19 cellular contexts compared by ENCODE assay signal in genomic region chr9:135604437-135605237, GRCh38. TPM values are rescaled to one million over a fixed set of nuclear protein-coding genes. Genes with fewer than 3 reads are reported as not detected.
DNase-seq lines count a peak whose midpoint lies in the region; ATAC-seq and TF ChIP-seq lines count a peak whose summit lies in the region.
"Had no signal": no experiment of that assay in that cellular context is flagged by ENCODE, and none has a peak within 500 bp of the region (broad histone marks: within the 10 kb centered on the region; RNA-seq: fewer than 3 reads in every experiment).

No MANE protein-coding gene starts in this region.

- H3K9me3 Mint-ChIP-seq in activated naive CD4-positive, alpha-beta T cell treated with anti-CD3 and anti-CD28 coated beads for 36 hours = no peaks in the 10 kb centered on the region
- no peaks in the 10 kb centered on the region for H3K9me3 Mint-ChIP-seq in stimulated activated naive CD8-positive, alpha-beta T cell treated with anti-CD3 and anti-CD28 coated beads, Interleukin-15, amount 100 ng/mL, for 72 hours
- H3K9me3 Mint-ChIP-seq: neural crest cell had no signal

- no peaks in the 10 kb centered on the region for H3K9me3 ChIP-seq in Peyer's patch
- no peaks in the 10 kb centered on the region for H3K9me3 ChIP-seq in right lobe of liver
- no peaks in the 10 kb centered on the region for H3K9me3 ChIP-seq in testis
- H3K9me3 ChIP-seq: HAP-1 had no signal

- H3K27me3 ChIP-seq in Peyer's patch (no peaks in the 10 kb centered on the region), right lobe of liver (no peaks in the 10 kb centered on the region), testis (no peaks in the 10 kb centered on the region)
- H3K27me3 ChIP-seq: hepatocyte had no signal

- CTCF ChIA-PET in activated naive CD4-positive, alpha-beta T cell treated with anti-CD3 and anti-CD28 coated beads for 36 hours (lab: Charles Lee) = no interaction called here

- H3K36me3 Mint-ChIP-seq in activated naive CD4-positive, alpha-beta T cell treated with anti-CD3 and anti-CD28 coated beads for 36 hours (ENCODE audit: low read depth) = no peaks in the 10 kb centered on the region

- H3K4me1 Mint-ChIP-seq in activated naive CD4-positive, alpha-beta T cell treated with anti-CD3 and anti-CD28 coated beads for 36 hours (ENCODE audit: low read depth) = no peaks in the 10 kb centered on the region
- H3K4me1 Mint-ChIP-seq in stimulated activated naive CD8-positive, alpha-beta T cell treated with anti-CD3 and anti-CD28 coated beads, Interleukin-15, amount 100 ng/mL, for 72 hours = no peaks in the 10 kb centered on the region

- H3K36me3 ChIP-seq in Peyer's patch (no peaks in the 10 kb centered on the region), right lobe of liver (no peaks in the 10 kb centered on the region), testis (ENCODE audit: low read depth, missing control alignments) (no peaks in the 10 kb centered on the region)
- H3K36me3 ChIP-seq: HAP-1, WERI-Rb-1 had no signal

- H3K27ac Mint-ChIP-seq in activated naive CD4-positive, alpha-beta T cell treated with anti-CD3 and anti-CD28 coated beads for 36 hours = no peak overlapping the region
- no peak overlapping the region for H3K27ac Mint-ChIP-seq in stimulated activated naive CD8-positive, alpha-beta T cell treated with anti-CD3 and anti-CD28 coated beads, Interleukin-15, amount 100 ng/mL, for 72 hours

- H3K4me3 ChIP-seq in Peyer's patch (no peak overlapping the region), right lobe of liver (no peak overlapping the region), testis (no peak overlapping the region)
- H3K4me3 ChIP-seq: HAP-1, hepatocyte had no signal

- TF ChIP-seq CTCF in Peyer's patch (IDR thresholded peaks at IDR 0.05) (no peak), right lobe of liver (IDR thresholded peaks at IDR 0.05) (no peak), testis (IDR thresholded peaks at IDR 0.05) (no peak)

- peaks cover 1% of the 10 kb centered on the region for H3K27me3 Mint-ChIP-seq in activated naive CD4-positive, alpha-beta T cell treated with anti-CD3 and anti-CD28 coated beads for 36 hours (ENCODE audit: low read depth)
- peaks cover 16% of the 10 kb centered on the region for H3K27me3 Mint-ChIP-seq in stimulated activated naive CD8-positive, alpha-beta T cell treated with anti-CD3 and anti-CD28 coated beads, Interleukin-15, amount 100 ng/mL, for 72 hours

- 50% methylated on average over 16 of the region's 31 CpGs for WGBS in right lobe of liver (ENCODE audit: insufficient coverage, low coverage, low lambda C conversion rate, missing lambda C conversion rate)
- 78 to 80% methylated on average over 23 to 31 of the region's 31 CpGs for WGBS in testis, 2 donors

- intact Hi-C loops in activated naive CD4-positive, alpha-beta T cell treated with anti-CD3 and anti-CD28 coated beads for 36 hours (cut with micrococcal nuclease) = loop anchor here (5.0 to 10.0 kb wide), 3 partner anchors 100 to 360 kb away; partner anchors contain the start of genes KCNT1, MRPS2 and UBAC1
- intact Hi-C loops in right lobe of liver (cut with DNase I) = no loop called here
- intact Hi-C loops in testis (cut with DNase I; ENCODE audit: low total_unique reads) = no loop called here

- H3K4me3 Mint-ChIP-seq in activated naive CD4-positive, alpha-beta T cell treated with anti-CD3 and anti-CD28 coated beads for 36 hours = no peak overlapping the region
- no peak overlapping the region for H3K4me3 Mint-ChIP-seq in stimulated activated naive CD8-positive, alpha-beta T cell treated with anti-CD3 and anti-CD28 coated beads, Interleukin-15, amount 100 ng/mL, for 72 hours
- H3K4me3 Mint-ChIP-seq: neural crest cell had no signal

- ATAC-seq in right lobe of liver = no peak
- ATAC-seq in stimulated activated naive CD8-positive, alpha-beta T cell treated with anti-CD3 and anti-CD28 coated beads, Interleukin-15, amount 100 ng/mL, for 72 hours = no peak
- no peak for ATAC-seq in GM21723 (IDR thresholded peaks at IDR 0.05; ENCODE audit: unreplicated experiment)

- H3K27ac ChIP-seq in Peyer's patch = no peak overlapping the region
- H3K27ac ChIP-seq in right lobe of liver = no peak overlapping the region
- no peak overlapping the region for H3K27ac ChIP-seq in testis
- H3K27ac ChIP-seq: hepatocyte, WERI-Rb-1 had no signal

- DNase-seq in activated naive CD4-positive, alpha-beta T cell treated with anti-CD3 and anti-CD28 coated beads for 36 hours = peak; percentile 3
- no peak for DNase-seq in activated naive CD4-positive, alpha-beta T cell treated with Interleukin-2 at 50 U/mL for 16 hours
- DNase-seq in Peyer's patch (peak in 2 of 3 donors; percentile 38 to 44), right lobe of liver (peak in 2 of 3 donors; percentile 41 to 52), testis (peak; percentile 8), SK-N-DZ (ENCODE audit: low spot score) (no peak)
- DNase-seq in stimulated activated naive CD8-positive, alpha-beta T cell treated with anti-CD3 and anti-CD28 coated beads, Interleukin-15, amount 100 ng/mL, for 72 hours = no peak
- DNase-seq: cortex of kidney, NCI-H187 had no signal

- TF ChIP-seq POLR2A in Peyer's patch (IDR thresholded peaks at IDR 0.05) (no peak), right lobe of liver (IDR thresholded peaks at IDR 0.05) (no peak), testis (IDR thresholded peaks at IDR 0.05) (no peak)

- H3K4me1 ChIP-seq in Peyer's patch = no peaks in the 10 kb centered on the region
- no peaks in the 10 kb centered on the region for H3K4me1 ChIP-seq in right lobe of liver
- no peaks in the 10 kb centered on the region for H3K4me1 ChIP-seq in testis
- H3K4me1 ChIP-seq: HAP-1 had no signal

RNA-seq across cellular contexts. Expression of gene GLT6D1, which starts 34.7 kb away (rescaled TPM):
- not detected for total RNA-seq in activated naive CD4-positive, alpha-beta T cell treated with anti-CD3 and anti-CD28 coated beads for 36 hours
- not detected for total RNA-seq in Peyer's patch
- not detected for total RNA-seq in right lobe of liver
- total RNA-seq in testis = under 1 TPM in 1 of 2 donors, not detected in 1; 0.47 TPM
- polyA plus RNA-seq in testis (ENCODE audit: insufficient read depth, low read depth, low replicate concordance) = 1.6 TPM
- polyA plus RNA-seq in SK-N-DZ (2014; cell fraction: cytosol; rRNA removed) = not detected in 2 replicates
- not detected in 2 replicates for polyA plus RNA-seq in SK-N-DZ (2014; cell fraction: nucleus; rRNA removed)
- total RNA-seq: Calu3, liver, neural crest cell, subcutaneous adipose tissue had no signal
- polyA plus RNA-seq: esophagus, hepatocyte, liver, small intestine had no signal

RNA-seq across cellular contexts. Expression of gene PAEP, which starts 43.1 kb away (rescaled TPM):
- total RNA-seq in activated naive CD4-positive, alpha-beta T cell treated with anti-CD3 and anti-CD28 coated beads for 36 hours = not detected
- total RNA-seq in Peyer's patch (not detected), right lobe of liver (not detected), testis (not detected)
- polyA plus RNA-seq in testis (ENCODE audit: insufficient read depth, low read depth, low replicate concordance) = 2.5 TPM
- not detected in 2 replicates for polyA plus RNA-seq in SK-N-DZ (2014; cell fraction: cytosol; rRNA removed)
- polyA plus RNA-seq in SK-N-DZ (2014; cell fraction: nucleus; rRNA removed) = not detected in 2 replicates
- total RNA-seq: hepatocyte, liver, neural crest cell, subcutaneous adipose tissue had no signal
- polyA plus RNA-seq: esophagus, hepatocyte, liver, small intestine had no signal

RNA-seq across cellular contexts. Expression of gene LCN9, which starts 58.5 kb away (rescaled TPM):
- not detected for total RNA-seq in activated naive CD4-positive, alpha-beta T cell treated with anti-CD3 and anti-CD28 coated beads for 36 hours
- total RNA-seq in Peyer's patch (not detected), right lobe of liver (not detected), testis (under 1 TPM in 1 of 2 donors, not detected in 1; 0.68 TPM)
- not detected for polyA plus RNA-seq in testis (ENCODE audit: insufficient read depth, low read depth, low replicate concordance)
- not detected in 2 replicates for polyA plus RNA-seq in SK-N-DZ (2014; cell fraction: cytosol; rRNA removed)
- polyA plus RNA-seq in SK-N-DZ (2014; cell fraction: nucleus; rRNA removed) = not detected in 2 replicates
- total RNA-seq: Calu3, liver, subcutaneous adipose tissue had no signal
- polyA plus RNA-seq: esophagus, liver, small intestine had no signal

RNA-seq across cellular contexts. Expression of gene OBP2A, which starts 58.7 kb away (rescaled TPM):
- total RNA-seq in activated naive CD4-positive, alpha-beta T cell treated with anti-CD3 and anti-CD28 coated beads for 36 hours = not detected
- total RNA-seq in Peyer's patch (not detected), right lobe of liver (not detected), testis (10 to 100 TPM; 13.9 to 19.0 TPM)
- polyA plus RNA-seq in testis (ENCODE audit: insufficient read depth, low read depth, low replicate concordance) = 11.8 TPM
- polyA plus RNA-seq in SK-N-DZ (2014; cell fraction: cytosol; rRNA removed) = not detected in 2 replicates
- not detected in 2 replicates for polyA plus RNA-seq in SK-N-DZ (2014; cell fraction: nucleus; rRNA removed)
- total RNA-seq: Calu3, hepatocyte, liver, neural crest cell, subcutaneous adipose tissue had no signal
- polyA plus RNA-seq: esophagus, hepatocyte, liver, small intestine had no signal

Comparison
In these comparisons a context has a peak if more than half of its experiments do, and no peak if none do; other contexts are left out.
1. DNase-seq: peak in activated naive CD4-positive, alpha-beta T cell treated with anti-CD3 and anti-CD28 coated beads for 36 hours (single experiment), Peyer's patch (2 of 3), right lobe of liver (2 of 3) and testis (single experiment); none in activated naive CD4-positive, alpha-beta T cell treated with Interleukin-2 at 50 U/mL for 16 hours (single experiment), stimulated activated naive CD8-positive, alpha-beta T cell treated with anti-CD3 and anti-CD28 coated beads, Interleukin-15, amount 100 ng/mL, for 72 hours (0 of 2) and SK-N-DZ (single experiment).